ENCODE assay signal across 19 cellular contexts in genomic region chr15:57379487-57379886, GRCh38. TPM values are rescaled to one million over a fixed set of nuclear protein-coding genes. Genes with fewer than 3 reads are reported as not detected.
"Had no signal": no experiment of that assay in that cellular context is flagged by ENCODE, and none has a peak within 500 bp of the region (broad histone marks: within the 10 kb centered on the region; RNA-seq: fewer than 3 reads in every experiment).

No MANE protein-coding gene starts in this region.

- H3K4me3 Mint-ChIP-seq: activated T-cell treated with anti-CD3 and anti-CD28 coated beads, Interleukin-2, amount 50 U/mL, for 72 hours; naive thymus-derived CD8-positive, alpha-beta T cell; T-helper 1 cell treated with Interleukin-12 subunit alpha and Interleukin-12 subunit beta and Interleukin-4 antibody, amounts not matched to agents 30 μg/mL and 1 μg/mL, for 36 hours had no signal

- H3K9me3 Mint-ChIP-seq: activated T-cell treated with anti-CD3 and anti-CD28 coated beads, Interleukin-2, amount 50 U/mL, for 72 hours; naive thymus-derived CD8-positive, alpha-beta T cell; T-helper 1 cell treated with Interleukin-12 subunit alpha and Interleukin-12 subunit beta and Interleukin-4 antibody, amounts not matched to agents 30 μg/mL and 1 μg/mL, for 36 hours had no signal

- ATAC-seq: activated T-cell treated with anti-CD3 and anti-CD28 coated beads, Interleukin-2, amount 50 U/mL, for 72 hours; left lung; naive thymus-derived CD8-positive, alpha-beta T cell; stimulated activated naive CD8-positive, alpha-beta T cell treated with anti-CD3 and anti-CD28 coated beads, Interleukin-15, Interleukin-2, amounts not matched to agents 100 U/mL and 50 U/mL, for 24 hours had no signal

- H3K4me1 ChIP-seq: parathyroid adenoma had no signal

- DNase-seq: activated CD4-positive, alpha-beta T cell treated with anti-CD3 and anti-CD28 coated beads for 1 hour; activated CD8-positive, alpha-beta memory T cell treated with anti-CD3 and anti-CD28 coated beads for 24 hours; activated CD8-positive, alpha-beta memory T cell treated with anti-CD3 and anti-CD28 coated beads, Interleukin-2, amount 50 U/mL, for 48 hours; activated effector memory CD4-positive, alpha-beta T cell treated with anti-CD3 and anti-CD28 coated beads, Interleukin-2, amount 50 U/mL, for 16 hours; activated naive CD4-positive, alpha-beta T cell treated with anti-CD3 and anti-CD28 coated beads, Interleukin-2, amount 50 U/mL, for 16 hours; activated T-cell treated with anti-CD3 and anti-CD28 coated beads, Interleukin-2, amount 50 U/mL, for 72 hours; cortex of kidney; effector CD4-positive, alpha-beta T cell; hippocampal formation; islet precursor cell; left lung; naive thymus-derived CD8-positive, alpha-beta T cell; stimulated activated naive CD8-positive, alpha-beta T cell treated with anti-CD3 and anti-CD28 coated beads, Interleukin-15, Interleukin-2, amounts not matched to agents 100 U/mL and 50 U/mL, for 24 hours; substantia nigra had no signal

- H3K9ac ChIP-seq: parathyroid adenoma had no signal

- H3K27ac ChIP-seq: ascending aorta, left lung, parathyroid adenoma, tibial nerve had no signal

- H3K4me3 ChIP-seq: ascending aorta, left lung, tibial nerve had no signal

- H2AFZ ChIP-seq: parathyroid adenoma had no signal

- H3K27me3 ChIP-seq: ascending aorta had no signal

- H3K36me3 ChIP-seq: ascending aorta, left lung, tibial nerve had no signal

- FAIRE-seq: urothelium cell line had no signal

- H3K9me3 ChIP-seq: ascending aorta, left lung, tibial nerve had no signal

- H3K79me2 ChIP-seq: parathyroid adenoma had no signal

- H3K27ac Mint-ChIP-seq: activated T-cell treated with anti-CD3 and anti-CD28 coated beads, Interleukin-2, amount 50 U/mL, for 72 hours; naive thymus-derived CD8-positive, alpha-beta T cell; T-helper 1 cell treated with Interleukin-12 subunit alpha and Interleukin-12 subunit beta and Interleukin-4 antibody, amounts not matched to agents 30 μg/mL and 1 μg/mL, for 36 hours had no signal

RNA-seq across cellular contexts. Expression of gene CGNL1, which starts 3.2 kb away (rescaled TPM):
- total RNA-seq: activated T-cell treated with anti-CD3 and anti-CD28 coated beads, Interleukin-2, amount 50 U/mL, for 72 hours; naive thymus-derived CD8-positive, alpha-beta T cell had no signal
- polyA plus RNA-seq: naive thymus-derived CD8-positive, alpha-beta T cell had no signal
